ENCODE assay signal across 9 cellular contexts in the genomic region with DNA sequence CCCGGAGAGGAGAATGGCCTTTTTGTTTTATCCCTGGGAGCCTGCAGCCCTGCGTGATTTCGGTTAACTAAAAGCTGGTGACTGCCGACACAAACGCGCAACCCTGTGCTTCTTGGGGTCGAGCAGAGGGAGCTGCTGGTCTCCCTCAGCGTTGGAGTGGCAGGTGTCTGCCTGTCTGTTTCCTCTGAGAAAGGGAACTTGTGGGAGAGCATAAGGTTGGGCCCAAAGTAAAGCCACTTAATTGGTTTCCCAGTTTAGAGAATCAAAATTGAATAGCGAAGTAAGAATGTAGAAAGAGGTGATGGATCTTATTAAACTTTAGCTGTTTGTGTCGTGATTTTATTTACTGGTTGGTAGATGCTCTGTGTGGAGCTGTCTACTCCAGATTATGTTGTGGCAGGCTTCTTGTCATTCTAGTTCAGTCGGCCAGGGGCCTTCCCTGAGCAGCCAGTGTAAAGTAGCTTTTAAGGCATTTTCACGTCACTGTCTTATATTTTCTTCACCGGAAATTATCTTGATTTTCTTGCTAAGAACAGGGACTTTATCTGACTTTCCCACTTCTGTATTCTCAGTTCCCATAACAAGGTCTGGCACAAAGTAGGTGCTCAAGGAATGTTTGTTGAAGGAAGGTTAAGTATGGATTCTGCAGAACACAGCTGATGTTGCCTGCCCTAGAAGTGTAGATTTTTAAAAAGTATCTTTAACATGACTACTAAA. TPM values are rescaled to one million over a fixed set of nuclear protein-coding genes. Genes with fewer than 3 reads are reported as not detected.
DNase-seq lines count a peak whose midpoint lies in the region; ATAC-seq and FAIRE-seq lines count a peak whose summit lies in the region.
"Had no signal": no experiment of that assay in that cellular context is flagged by ENCODE, and none has a peak within 500 bp of the region (broad histone marks: within the 10 kb centered on the region; RNA-seq: fewer than 3 reads in every experiment).

No MANE protein-coding gene starts in this region.

- intact Hi-C loops in head of caudate nucleus (cut with DNase I): no loop called here

- H3K36me3 ChIP-seq in SJCRH30: peaks cover 47% of the 10 kb centered on the region
- peaks cover 39% of the 10 kb centered on the region for H3K36me3 ChIP-seq in neuron (ENCODE audit: insufficient read depth, low read length)

- H3K9me3 ChIP-seq in SJCRH30 (replicated peaks): no peaks in the 10 kb centered on the region
- H3K9me3 ChIP-seq in neuron (ENCODE audit: low read length): no peaks in the 10 kb centered on the region

- ATAC-seq in HG02610 (IDR thresholded peaks at IDR 0.05; ENCODE audit: unreplicated experiment): peak; percentile 10

- DNase-seq in NCI-H146 (lab: John Stamatoyannopoulos, UW) (peak; percentile 68), NCI-H146 treated with DMSO at 0.1 percent for 48 hours (lab: John Stamatoyannopoulos, UW; ENCODE audit: unreplicated experiment) (no peak), SJCRH30 (no peak), epithelial cell of prostate (ENCODE audit: low read depth, low spot score) (no peak), head of caudate nucleus (no peak), urothelium cell line (ENCODE audit: low spot score) (no peak)

- FAIRE-seq in urothelium cell line (lab: Jason Lieb, UNC): no peak

- H2AFZ ChIP-seq in neuron (ENCODE audit: low read depth, low read length): peak overlapping the region; percentile 91

- H3K27me3 ChIP-seq in SJCRH30 (no peaks in the 10 kb centered on the region), neuron (ENCODE audit: insufficient read depth, low read length) (no peaks in the 10 kb centered on the region)

- H3K27ac ChIP-seq in SJCRH30: peak overlapping the region; percentile 79
- peak overlapping the region; percentile 63 for H3K27ac ChIP-seq in epithelial cell of prostate

- H3K4me3 ChIP-seq in SJCRH30 (peak overlapping the region; percentile 88), neuron (ENCODE audit: low read length) (peak overlapping the region; percentile 94)

- peaks cover 10% of the 10 kb centered on the region for H3K4me1 ChIP-seq in SJCRH30
- peaks cover 11% of the 10 kb centered on the region for H3K4me1 ChIP-seq in neuron (ENCODE audit: insufficient read depth, low read length)

RNA-seq across cellular contexts. Expression of gene LTV1, which starts 0.7 kb away (rescaled TPM):
- 40.6 and 44.8 TPM in 2 replicates for total RNA-seq in SJCRH30 (2014; rRNA removed; shearing (Covaris generic))

RNA-seq across cellular contexts. Expression of gene ZC2HC1B, which starts 20.4 kb away (rescaled TPM):
- not detected in 2 replicates for total RNA-seq in SJCRH30 (2014; rRNA removed; shearing (Covaris generic))
- total RNA-seq: glomerular endothelial cell had no signal
